Comparison of ENCODE assay signal across 8 cellular contexts in the genomic region with DNA sequence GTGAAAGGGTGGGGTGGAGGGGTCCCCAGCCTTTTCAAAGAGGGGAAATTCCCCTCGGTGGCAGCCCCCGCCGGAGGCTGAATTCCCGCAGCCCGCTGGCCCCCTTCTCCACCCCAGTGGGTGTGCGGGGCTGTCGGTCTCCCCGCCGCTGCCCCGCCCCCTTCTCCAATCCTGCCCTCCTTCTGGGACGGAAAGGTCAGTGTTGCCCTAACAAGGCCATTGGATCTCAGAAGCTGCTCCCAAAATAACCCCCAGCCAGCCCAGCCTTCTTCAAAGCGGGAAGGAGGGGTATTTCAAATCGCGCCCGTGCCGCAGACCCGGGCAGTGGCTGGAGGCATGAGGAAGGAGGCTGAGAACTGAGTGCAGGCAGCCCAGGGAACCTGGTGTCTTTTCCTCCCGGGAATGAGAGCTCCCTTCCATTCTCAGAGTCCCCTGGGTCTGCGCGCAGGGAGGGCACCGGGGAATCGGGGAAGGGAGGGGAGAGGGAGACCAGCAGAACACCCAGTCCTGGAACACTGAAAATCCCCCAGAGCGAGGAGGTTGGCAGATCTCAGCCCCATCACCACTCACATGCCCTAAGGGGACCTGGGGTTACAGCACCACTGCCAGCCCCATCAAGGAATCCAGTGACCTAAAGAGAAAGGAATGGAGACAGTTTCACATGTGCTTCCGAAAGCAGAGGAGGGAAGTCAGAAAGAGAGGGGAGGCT. TPM values are rescaled to one million over a fixed set of nuclear protein-coding genes. Genes with fewer than 3 reads are reported as not detected.
DNase-seq lines count a peak whose midpoint lies in the region; ATAC-seq and TF ChIP-seq lines count a peak whose summit lies in the region.

TSS of gene JPH2 (minus strand) at position 135 of the 709 bp plus-strand sequence. CDS start 483 bp downstream, outside the sequence.

- TF ChIP-seq CTCF in HFFc6 (IDR thresholded peaks at IDR 0.05) (no peak), retinal pigment epithelial cell (conservative IDR thresholded peaks at IDR 0.05; ENCODE audit: low read depth, low read length) (no peak), GM13976 (IDR thresholded peaks at IDR 0.05; ENCODE audit: borderline replicate concordance, control extremely low read depth, extremely low read depth, insufficient read depth, missing control alignments) (no peak)

- peak within 1 kb of the TSS; percentile 89 for H3K27ac Mint-ChIP-seq in HFFc6
- H3K27ac Mint-ChIP-seq in activated CD8-positive, alpha-beta T cell treated with anti-CD3 and anti-CD28 coated beads, Interleukin-2, amount 10 ng/mL, durations not matched to agents 7 days and 5 days = no peak within 1 kb of the TSS

- peaks cover 25% of the 10 kb centered on the region for H3K27me3 ChIP-seq in effector memory CD4-positive, alpha-beta T cell (replicated peaks; ENCODE audit: control insufficient read depth, insufficient read depth, low read length, poor library complexity, severe bottlenecking)

- no peak within 1 kb of the TSS for H3K27ac ChIP-seq in effector memory CD4-positive, alpha-beta T cell (ENCODE audit: insufficient read depth, low read length, poor library complexity, severe bottlenecking)

- CTCF ChIA-PET in activated CD8-positive, alpha-beta T cell treated with anti-CD3 and anti-CD28 coated beads, Interleukin-2, amount 10 ng/mL, durations not matched to agents 7 days and 5 days (lab: Charles Lee) = interaction anchor here (0.9 to 6.9 kb wide), 2 partner anchors 71 to 123 kb away, joined by 3 to 157 read pairs; no protein-coding TSS in a partner anchor

- no peaks in the 10 kb centered on the region for H3K36me3 ChIP-seq in effector memory CD4-positive, alpha-beta T cell (ENCODE audit: control insufficient read depth, insufficient read depth, low read length)

- 0 out of 2 replicates have a peak, but pooled peaks cover 5% of the 10 kb centered on the region for H3K36me3 Mint-ChIP-seq in HFFc6 (ENCODE audit: low read depth)
- no peaks in the 10 kb centered on the region for H3K36me3 Mint-ChIP-seq in activated CD8-positive, alpha-beta T cell treated with anti-CD3 and anti-CD28 coated beads, Interleukin-2, amount 10 ng/mL, durations not matched to agents 7 days and 5 days (ENCODE audit: low read depth)

- H3K4me3 Mint-ChIP-seq in HFFc6 = peak within 1 kb of the TSS; percentile 89
- H3K4me3 Mint-ChIP-seq in activated CD8-positive, alpha-beta T cell treated with anti-CD3 and anti-CD28 coated beads, Interleukin-2, amount 10 ng/mL, durations not matched to agents 7 days and 5 days = peak within 1 kb of the TSS; percentile 48

- no peaks in the 10 kb centered on the region for H3K9me3 ChIP-seq in effector memory CD4-positive, alpha-beta T cell (ENCODE audit: control insufficient read depth, low read length)

- ATAC-seq in activated CD8-positive, alpha-beta T cell treated with anti-CD3 and anti-CD28 coated beads, Interleukin-2, amount 10 ng/mL, durations not matched to agents 7 days and 5 days = no peak
- ATAC-seq in left ventricle myocardium superior = peak; percentile 83

- POLR2A ChIA-PET in activated CD8-positive, alpha-beta T cell treated with anti-CD3 and anti-CD28 coated beads, Interleukin-2, amount 10 ng/mL, durations not matched to agents 7 days and 5 days (lab: Charles Lee) = interaction anchor here (1.5 kb wide), 1 partner anchor 66 kb away, joined by 3 read pairs; no protein-coding TSS in a partner anchor

- H3K4me1 ChIP-seq in effector memory CD4-positive, alpha-beta T cell (ENCODE audit: control insufficient read depth, insufficient read depth, low read length, poor library complexity, severe bottlenecking) = peaks cover 4% of the 10 kb centered on the region

- intact Hi-C loops in left ventricle myocardium superior (cut with micrococcal nuclease) = loop anchor here (5.0 kb wide), 1 partner anchor 65 kb away; no protein-coding TSS in a partner anchor

- peak within 1 kb of the TSS; percentile 55 for H3K4me3 ChIP-seq in retinal pigment epithelial cell (ENCODE audit: low read length)
- no peak within 1 kb of the TSS for H3K4me3 ChIP-seq in effector memory CD4-positive, alpha-beta T cell (ENCODE audit: insufficient read depth, low read depth, low read length, poor library complexity, severe bottlenecking)

- in situ Hi-C loops in GM13976 (cut with MboI; ENCODE audit: low sequenced_read_pairs, unreplicated experiment) = loop anchor here (10.0 kb wide), 1 partner anchor 72 kb away; no protein-coding TSS in a partner anchor

- H3K4me1 Mint-ChIP-seq in HFFc6 (ENCODE audit: low read depth) = peaks cover 76% of the 10 kb centered on the region
- peaks cover 17% of the 10 kb centered on the region for H3K4me1 Mint-ChIP-seq in activated CD8-positive, alpha-beta T cell treated with anti-CD3 and anti-CD28 coated beads, Interleukin-2, amount 10 ng/mL, durations not matched to agents 7 days and 5 days (ENCODE audit: low read depth)

- no peaks in the 10 kb centered on the region; the same call in 1 of the 2 replicates for H3K27me3 Mint-ChIP-seq in HFFc6 (ENCODE audit: insufficient read depth)
- H3K27me3 Mint-ChIP-seq in activated CD8-positive, alpha-beta T cell treated with anti-CD3 and anti-CD28 coated beads, Interleukin-2, amount 10 ng/mL, durations not matched to agents 7 days and 5 days (ENCODE audit: low read depth) = peaks cover 50% of the 10 kb centered on the region

- no peaks in the 10 kb centered on the region for H3K9me3 Mint-ChIP-seq in HFFc6
- H3K9me3 Mint-ChIP-seq in activated CD8-positive, alpha-beta T cell treated with anti-CD3 and anti-CD28 coated beads, Interleukin-2, amount 10 ng/mL, durations not matched to agents 7 days and 5 days (ENCODE audit: insufficient read depth) = no peaks in the 10 kb centered on the region

- DNase-seq in HFFc6 (peak; percentile 87), left ventricle myocardium superior (peak; percentile 81), retinal pigment epithelial cell (ENCODE audit: low read depth) (no peak), GM19238 (ENCODE audit: insufficient read length, low spot score) (no peak), GM13976 (ENCODE audit: low spot score) (no peak), D341Med (ENCODE audit: low spot score) (no peak)
- DNase-seq in activated CD8-positive, alpha-beta T cell treated with anti-CD3 and anti-CD28 coated beads, Interleukin-2, amount 10 ng/mL, durations not matched to agents 7 days and 5 days = no peak
- DNase-seq in effector memory CD4-positive, alpha-beta T cell = no peak

RNA-seq across cellular contexts. Expression of gene JPH2, which starts in this region (rescaled TPM):
- total RNA-seq in HFFc6 (2021; fragmentation: NEBNext Ultra II Directional; extraction: Animal tissue kit (Norgen Biotek cat#: 25700)) = 10 to 100 TPM in 5 of 6 experiments, 1 to 10 TPM in 1; 9.7 to 14.4 (median 13.5) TPM
- under 1 TPM in 1 of 2 experiments, not detected in 1; 0.10 TPM for total RNA-seq in activated CD8-positive, alpha-beta T cell treated with anti-CD3 and anti-CD28 coated beads, Interleukin-2, amount 10 ng/mL, durations not matched to agents 7 days and 5 days
- 182 TPM for total RNA-seq in left ventricle myocardium superior

Comparison
In these comparisons a context has a peak if more than half of its experiments do, and no peak if none do; other contexts are left out.
1. RNA of gene JPH2 (total RNA-seq): 182 TPM in left ventricle myocardium superior (single experiment); 9.7 to 14.4 TPM in HFFc6 and 0.10 TPM in activated CD8-positive, alpha-beta T cell treated with anti-CD3 and anti-CD28 coated beads, Interleukin-2, amount 10 ng/mL, durations not matched to agents 7 days and 5 days; every median in the first group is over 10 times any median in the second.
2. DNase-seq: peak in HFFc6 (single experiment) and left ventricle myocardium superior (single experiment); none in activated CD8-positive, alpha-beta T cell treated with anti-CD3 and anti-CD28 coated beads, Interleukin-2, amount 10 ng/mL, durations not matched to agents 7 days and 5 days (single experiment), retinal pigment epithelial cell (single experiment), GM19238 (single experiment), GM13976 (single experiment), D341Med (single experiment) and effector memory CD4-positive, alpha-beta T cell (0 of 3).